Comparison of ENCODE assay signal across 11 cellular contexts in genomic region chr5:173670130-173670591, GRCh38. TPM values are rescaled to one million over a fixed set of nuclear protein-coding genes. Genes with fewer than 3 reads are reported as not detected.
DNase-seq lines count a peak whose midpoint lies in the region; ATAC-seq and TF ChIP-seq lines count a peak whose summit lies in the region.
"Had no signal": no experiment of that assay in that cellular context is flagged by ENCODE, and none has a peak within 500 bp of the region (broad histone marks: within the 10 kb centered on the region; RNA-seq: fewer than 3 reads in every experiment).

No MANE protein-coding gene starts in this region.

- TF ChIP-seq POLR2A in adrenal gland (IDR thresholded peaks at IDR 0.05): peak in 1 of 2 donors; percentile 36

- H3K4me1 Mint-ChIP-seq in CD4-positive, alpha-beta memory T cell: no peaks in the 10 kb centered on the region
- H3K4me1 Mint-ChIP-seq: immature natural killer cell had no signal

- H3K4me3 Mint-ChIP-seq in CD4-positive, alpha-beta memory T cell: no peak overlapping the region
- H3K4me3 Mint-ChIP-seq: immature natural killer cell had no signal

- peak overlapping the region; percentile 77 for H3K4me2 ChIP-seq in skeletal muscle satellite cell (ENCODE audit: low read length)

- peaks cover 39 to 43% of the 10 kb centered on the region in 2 donors for H3K4me1 ChIP-seq in adrenal gland (replicated peaks in 1 of 2)
- peaks cover 17% of the 10 kb centered on the region for H3K4me1 ChIP-seq in skeletal muscle satellite cell (ENCODE audit: control insufficient read depth, insufficient read depth, low read length)
- H3K4me1 ChIP-seq in CD4-positive, alpha-beta memory T cell (ENCODE audit: insufficient read depth, low read length): no peaks in the 10 kb centered on the region

- peak; percentile 24 for DNase-seq in Daoy (ENCODE audit: low read depth)
- DNase-seq in adrenal gland: peak in 3 of 7 donors; percentile 6 to 48 (median 16)
- DNase-seq in iPS DF 19.7 (ENCODE audit: low read depth, low spot score): peak; percentile 77
- DNase-seq in NOMO-1 (lab: John Stamatoyannopoulos, UW; ENCODE audit: unreplicated experiment in 2 of 2): no peak
- no peak for DNase-seq in CD4-positive, alpha-beta memory T cell
- DNase-seq in stimulated activated naive CD4-positive, alpha-beta T cell (lab: John Stamatoyannopoulos, UW): no peak
- DNase-seq: immature natural killer cell, NCI-H187 treated with DMSO at 0.1 percent for 48 hours had no signal

- H3K27ac Mint-ChIP-seq in CD4-positive, alpha-beta memory T cell: no peak overlapping the region
- H3K27ac Mint-ChIP-seq: activated T-helper 2 cell treated with anti-CD3 and anti-CD28 coated beads, Interferon-gamma antibody, Interleukin-2, Interleukin-4, amounts not matched to agents 10 μg/mL and 5 μg/mL and 100 μg/mL, durations not matched to agents 14 hours and 24 hours and 36 hours; immature natural killer cell had no signal

- H3K9me3 ChIP-seq in adrenal gland (replicated peaks in 1 of 3): no peaks in the 10 kb centered on the region
- H3K9me3 ChIP-seq in skeletal muscle satellite cell (replicated peaks; ENCODE audit: low read length): no peaks in the 10 kb centered on the region
- no peaks in the 10 kb centered on the region for H3K9me3 ChIP-seq in CD4-positive, alpha-beta memory T cell (ENCODE audit: control insufficient read depth in 1 of 2, low read length in 2 of 2)

- CTCF ChIA-PET in CD4-positive, alpha-beta memory T cell (lab: Charles Lee; ENCODE audit: partially characterized antibody): no interaction called here

- H3K36me3 ChIP-seq in adrenal gland (replicated peaks in 1 of 2) (no peaks in the 10 kb centered on the region), skeletal muscle satellite cell (ENCODE audit: insufficient read depth, low read length) (no peaks in the 10 kb centered on the region)
- H3K36me3 ChIP-seq in CD4-positive, alpha-beta memory T cell (ENCODE audit: insufficient read depth, low read length): no peaks in the 10 kb centered on the region

- WGBS in adrenal gland, 4 donors: 9 to 35% (median 27%) methylated on average over 3 of the region's 3 CpGs

- no peaks in the 10 kb centered on the region for H3K36me3 Mint-ChIP-seq in CD4-positive, alpha-beta memory T cell
- H3K36me3 Mint-ChIP-seq: immature natural killer cell had no signal

- H3K27me3 Mint-ChIP-seq in CD4-positive, alpha-beta memory T cell: peaks cover 8 to 11% of the 10 kb centered on the region in 2 donors

- TF ChIP-seq CTCF in adrenal gland (IDR thresholded peaks at IDR 0.05): peak in 1 of 6 experiments; percentile 2

- POLR2A ChIA-PET in CD4-positive, alpha-beta memory T cell (lab: Charles Lee; ENCODE audit: partially characterized antibody): no interaction called here

- H3K4me3 ChIP-seq in adrenal gland: no peak overlapping the region
- H3K4me3 ChIP-seq in skeletal muscle satellite cell (ENCODE audit: low read length): no peak overlapping the region
- no peak overlapping the region for H3K4me3 ChIP-seq in CD4-positive, alpha-beta memory T cell (ENCODE audit: low read length in 2 of 2)

- peaks cover 0 to 21% (median 11%) of the 10 kb centered on the region in 8 donors for H3K9me3 Mint-ChIP-seq in CD4-positive, alpha-beta memory T cell
- H3K9me3 Mint-ChIP-seq: activated T-helper 2 cell treated with anti-CD3 and anti-CD28 coated beads, Interferon-gamma antibody, Interleukin-2, Interleukin-4, amounts not matched to agents 10 μg/mL and 5 μg/mL and 100 μg/mL, durations not matched to agents 14 hours and 24 hours and 36 hours; immature natural killer cell had no signal

- intact Hi-C loops in adrenal gland (cut with DNase I): no loop called here
- intact Hi-C loops in CD4-positive, alpha-beta memory T cell (cut with micrococcal nuclease): no loop called here

- H3K9ac ChIP-seq in skeletal muscle satellite cell (ENCODE audit: low read depth, low read length): no peak overlapping the region

- no peak for ATAC-seq in HG03565 (IDR thresholded peaks at IDR 0.05; ENCODE audit: unreplicated experiment)

- H3K27ac ChIP-seq in adrenal gland: peak overlapping the region; percentile 80 to 96 (median 86)
- H3K27ac ChIP-seq in CD4-positive, alpha-beta memory T cell (ENCODE audit: low read depth, low read length): no peak overlapping the region

- no peaks in the 10 kb centered on the region for H3K27me3 ChIP-seq in adrenal gland
- peaks cover 17% of the 10 kb centered on the region for H3K27me3 ChIP-seq in skeletal muscle satellite cell (ENCODE audit: control insufficient read depth, insufficient read depth, low read length)
- no peaks in the 10 kb centered on the region for H3K27me3 ChIP-seq in CD4-positive, alpha-beta memory T cell (ENCODE audit: insufficient read depth, low read length)

RNA-seq across cellular contexts. Expression of gene BOD1, which starts 53.7 kb away (rescaled TPM):
- total RNA-seq in Daoy (2014; rRNA removed; shearing (Covaris generic)): 87.7 and 93.3 TPM in 2 replicates
- 10 to 100 TPM; 41.4 to 65.3 (median 54.2) TPM for total RNA-seq in adrenal gland
- 10 to 100 TPM; 30.0 to 98.6 (median 35.2) TPM for polyA plus RNA-seq in adrenal gland
- 47.2 and 47.4 TPM in 2 replicates for total RNA-seq in skeletal muscle satellite cell (2012; rRNA removed)
- total RNA-seq in CD4-positive, alpha-beta memory T cell: 10 to 100 TPM; 35.7 to 38.1 TPM
- polyA plus RNA-seq in CD4-positive, alpha-beta memory T cell: 10 to 100 TPM; 11.8 to 14.5 TPM

Comparison
In these comparisons a context has a peak if more than half of its experiments do, and no peak if none do; other contexts are left out.
1. DNase-seq: peak in Daoy (single experiment) and iPS DF 19.7 (single experiment); none in NOMO-1 (0 of 2), CD4-positive, alpha-beta memory T cell (0 of 5) and stimulated activated naive CD4-positive, alpha-beta T cell (0 of 6).